In the genomic region with DNA sequence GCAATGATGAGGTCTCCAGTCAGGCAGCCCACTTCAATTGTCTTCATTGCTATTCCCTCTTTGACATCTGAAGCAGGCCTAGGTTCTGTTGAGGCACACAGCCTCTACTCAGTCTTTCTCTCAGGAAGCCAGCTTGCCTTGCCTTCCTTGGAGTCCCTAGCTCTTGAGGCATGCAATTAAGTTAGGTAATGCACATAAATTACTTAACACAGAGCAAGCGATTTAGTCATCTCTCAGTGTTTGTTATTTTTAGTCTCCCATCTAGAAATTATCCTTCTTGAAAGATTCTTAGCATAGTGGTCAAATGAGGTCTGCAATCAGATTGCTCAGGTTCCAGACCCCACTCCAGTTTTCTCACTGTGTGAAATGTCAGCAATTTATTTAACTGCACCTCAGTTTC, we compare ENCODE assay signal across 1 cellular context.
TF ChIP-seq lines count a peak whose summit lies in the region.

No MANE protein-coding gene starts in this region.

TF ChIP-seq in IMR-90, 13 proteins besides CTCF, POLR2A, EP300 and RAD21:
- TF ChIP-seq, protein P1, sequence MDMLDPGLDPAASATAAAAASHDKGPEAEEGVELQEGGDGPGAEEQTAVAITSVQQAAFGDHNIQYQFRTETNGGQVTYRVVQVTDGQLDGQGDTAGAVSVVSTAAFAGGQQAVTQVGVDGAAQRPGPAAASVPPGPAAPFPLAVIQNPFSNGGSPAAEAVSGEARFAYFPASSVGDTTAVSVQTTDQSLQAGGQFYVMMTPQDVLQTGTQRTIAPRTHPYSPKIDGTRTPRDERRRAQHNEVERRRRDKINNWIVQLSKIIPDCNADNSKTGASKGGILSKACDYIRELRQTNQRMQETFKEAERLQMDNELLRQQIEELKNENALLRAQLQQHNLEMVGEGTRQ (IDR thresholded peaks at IDR 0.05; ENCODE audit: low read depth, low read length): no peak
- TF ChIP-seq, protein P2, sequence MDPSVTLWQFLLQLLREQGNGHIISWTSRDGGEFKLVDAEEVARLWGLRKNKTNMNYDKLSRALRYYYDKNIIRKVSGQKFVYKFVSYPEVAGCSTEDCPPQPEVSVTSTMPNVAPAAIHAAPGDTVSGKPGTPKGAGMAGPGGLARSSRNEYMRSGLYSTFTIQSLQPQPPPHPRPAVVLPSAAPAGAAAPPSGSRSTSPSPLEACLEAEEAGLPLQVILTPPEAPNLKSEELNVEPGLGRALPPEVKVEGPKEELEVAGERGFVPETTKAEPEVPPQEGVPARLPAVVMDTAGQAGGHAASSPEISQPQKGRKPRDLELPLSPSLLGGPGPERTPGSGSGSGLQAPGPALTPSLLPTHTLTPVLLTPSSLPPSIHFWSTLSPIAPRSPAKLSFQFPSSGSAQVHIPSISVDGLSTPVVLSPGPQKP (IDR thresholded peaks at IDR 0.05; ENCODE audit: borderline replicate concordance, low read depth, low read length): no peak
- TF ChIP-seq MXI1 (IDR thresholded peaks at IDR 0.05; ENCODE audit: borderline replicate concordance, low read depth, low read length) (no peak), FOS (IDR thresholded peaks at IDR 0.05; ENCODE audit: low read depth, low read length) (0 out of 2 replicates have a peak, but pooled peaks have one; percentile 42), CEBPB (IDR thresholded peaks at IDR 0.05; ENCODE audit: low read depth, low read length) (peak; percentile 89), MAZ (IDR thresholded peaks at IDR 0.05; ENCODE audit: borderline replicate concordance, low read depth, low read length) (no peak), SMC3 (IDR thresholded peaks at IDR 0.05; ENCODE audit: low read depth, low read length) (no peak), MAFK (IDR thresholded peaks at IDR 0.05; ENCODE audit: low read depth, low read length) (0 out of 2 replicates have a peak, but pooled peaks have one; percentile 6), NFE2L2 (IDR thresholded peaks at IDR 0.05; ENCODE audit: low read depth, low read length) (no peak), CHD1 (IDR thresholded peaks at IDR 0.05; ENCODE audit: low read depth, low read length) (no peak)
